1 cellular context compared by ENCODE assay signal in the genomic region with DNA sequence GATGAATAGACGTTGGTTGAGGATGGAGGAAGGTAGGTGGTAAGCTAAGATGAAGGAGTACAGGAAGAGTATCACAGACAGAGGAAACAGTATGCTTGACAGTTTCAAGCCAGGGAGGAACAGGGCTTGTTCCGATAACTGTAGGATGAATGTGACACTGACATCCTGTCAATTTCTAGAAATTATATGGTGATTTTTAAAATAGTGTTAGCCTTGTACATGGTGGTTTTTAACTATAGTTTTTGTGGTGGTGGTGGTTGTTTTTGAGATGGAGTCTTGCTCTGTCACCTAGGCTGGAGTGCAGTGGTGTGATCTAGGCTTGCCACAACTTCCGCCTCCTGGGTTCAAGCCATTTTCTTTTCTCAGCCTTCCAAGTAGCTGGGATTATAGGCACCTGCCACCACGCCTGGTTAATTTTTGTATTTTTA.
TF ChIP-seq lines count a peak whose summit lies in the region.

No MANE protein-coding gene starts in this region.

TF ChIP-seq in IMR-90, 13 proteins besides CTCF, POLR2A, EP300 and RAD21 (continued from another document):
- TF ChIP-seq, protein P1, sequence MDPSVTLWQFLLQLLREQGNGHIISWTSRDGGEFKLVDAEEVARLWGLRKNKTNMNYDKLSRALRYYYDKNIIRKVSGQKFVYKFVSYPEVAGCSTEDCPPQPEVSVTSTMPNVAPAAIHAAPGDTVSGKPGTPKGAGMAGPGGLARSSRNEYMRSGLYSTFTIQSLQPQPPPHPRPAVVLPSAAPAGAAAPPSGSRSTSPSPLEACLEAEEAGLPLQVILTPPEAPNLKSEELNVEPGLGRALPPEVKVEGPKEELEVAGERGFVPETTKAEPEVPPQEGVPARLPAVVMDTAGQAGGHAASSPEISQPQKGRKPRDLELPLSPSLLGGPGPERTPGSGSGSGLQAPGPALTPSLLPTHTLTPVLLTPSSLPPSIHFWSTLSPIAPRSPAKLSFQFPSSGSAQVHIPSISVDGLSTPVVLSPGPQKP (IDR thresholded peaks at IDR 0.05; ENCODE audit: borderline replicate concordance, low read depth, low read length): no peak
- TF ChIP-seq CHD1 (IDR thresholded peaks at IDR 0.05; ENCODE audit: low read depth, low read length) (no peak), MAFK (IDR thresholded peaks at IDR 0.05; ENCODE audit: low read depth, low read length) (no peak)
TF ChIP-seq in IMR-90: peak in this region for 0.
